ENCODE assay signal across 38 cellular contexts in genomic region chr12:116128779-116129178, GRCh38.
"Had no signal": no experiment of that assay in that cellular context is flagged by ENCODE, and none has a peak within 500 bp of the region (broad histone marks: within the 10 kb centered on the region; RNA-seq: fewer than 3 reads in every experiment).

No MANE protein-coding gene starts in this region.

- H3K36me3 ChIP-seq: adrenal gland, brain microvascular endothelial cell, breast epithelium had no signal

- DNase-seq: activated B cell treated with CpG ODN at 0.5 μM for 24 hours; activated CD4-positive, alpha-beta memory T cell treated with anti-CD3 and anti-CD28 coated beads for 36 hours; activated CD4-positive, alpha-beta T cell treated with anti-CD3 and anti-CD28 coated beads for 4 hours; activated CD4-positive, alpha-beta T cell treated with anti-CD3 and anti-CD28 coated beads, Interleukin-2, amount 10 ng/mL, durations not matched to agents 24 days and 14 days; activated CD4-positive, alpha-beta T cell treated with anti-CD3 and anti-CD28 coated beads, Interleukin-2, amount 50 U/mL, for 1 hour; activated CD4-positive, alpha-beta T cell treated with anti-CD3 and anti-CD28 coated beads, Interleukin-2, amount 50 U/mL, for 4 hours; activated CD4-positive, CD25-positive, alpha-beta regulatory T cell treated with anti-CD3 and anti-CD28 coated beads, Interleukin-2, amount 50 U/mL, for 72 hours; activated CD8-positive, alpha-beta memory T cell treated with anti-CD3 and anti-CD28 coated beads, Interleukin-2, amount 50 U/mL, for 4 hours; activated CD8-positive, alpha-beta T cell treated with anti-CD3 and anti-CD28 coated beads for 36 hours; activated effector memory CD4-positive, alpha-beta T cell treated with anti-CD3 and anti-CD28 coated beads, Interleukin-2, amount 50 U/mL, for 16 hours; activated gamma-delta T cell treated with Interleukin-2 at 50 U/mL for 16 hours; activated naive CD4-positive, alpha-beta T cell; activated naive CD4-positive, alpha-beta T cell treated with anti-CD3 and anti-CD28 coated beads for 36 hours; activated naive CD4-positive, alpha-beta T cell treated with anti-CD3 and anti-CD28 coated beads, Interleukin-2, amount 50 U/mL, for 16 hours; activated naive CD8-positive, alpha-beta T cell treated with anti-CD3 and anti-CD28 coated beads for 36 hours; activated T-cell treated with anti-CD3 and anti-CD28 coated beads for 4 hours; activated T-cell treated with anti-CD3 and anti-CD28 coated beads, Interleukin-2, amount 50 U/mL, for 1 hour; activated T-cell treated with anti-CD3 and anti-CD28 coated beads, Interleukin-2, amount 50 U/mL, for 4 hours; activated T-cell treated with anti-CD3 and anti-CD28 coated beads, Interleukin-2, amount 50 U/mL, for 72 hours; adrenal gland; amniotic stem cell; aorta; body of pancreas; brain microvascular endothelial cell; caudate nucleus; cerebellar nuclear complex; T-helper 1 cell; T-helper 2 cell; T-helper 9 cell had no signal

- H3K27ac ChIP-seq: adrenal gland, body of pancreas, brain microvascular endothelial cell, breast epithelium had no signal

- H3K9me3 ChIP-seq: adrenal gland, body of pancreas, breast epithelium had no signal

- H3K4me3 Mint-ChIP-seq: activated B cell treated with CpG ODN at 0.5 μM for 24 hours; activated CD4-positive, alpha-beta memory T cell treated with anti-CD3 and anti-CD28 coated beads for 36 hours; activated CD4-positive, alpha-beta T cell treated with anti-CD3 and anti-CD28 coated beads, Interleukin-2, amount 10 ng/mL, durations not matched to agents 24 days and 14 days; activated CD8-positive, alpha-beta T cell treated with anti-CD3 and anti-CD28 coated beads for 36 hours; activated naive CD4-positive, alpha-beta T cell treated with anti-CD3 and anti-CD28 coated beads for 36 hours; activated naive CD8-positive, alpha-beta T cell treated with anti-CD3 and anti-CD28 coated beads for 36 hours; activated T-cell treated with anti-CD3 and anti-CD28 coated beads, Interleukin-2, amount 50 U/mL, for 4 hours; activated T-cell treated with anti-CD3 and anti-CD28 coated beads, Interleukin-2, amount 50 U/mL, for 72 hours; activated T-helper 1 cell treated with anti-CD3 and anti-CD28 coated beads, Interleukin-12 subunit alpha, Interleukin-12 subunit beta, Interleukin-2, Interleukin-4 antibody, amounts not matched to agents 30 ng/mL and 10 ng/mL and 1 ng/mL, durations not matched to agents 14 hours and 24 hours and 36 hours; activated T-helper 17 cell treated with anti-CD3 and anti-CD28 coated beads, Interleukin-2, amount 50 U/mL, for 72 hours; central memory CD8-positive, alpha-beta T cell; T-helper 1 cell treated with Interleukin-12 subunit alpha and Interleukin-12 subunit beta and Interleukin-4 antibody, amounts not matched to agents 30 μg/mL and 1 μg/mL, for 36 hours; T-helper 2 cell treated with Interferon-gamma antibody and Interleukin-4, amounts not matched to agents 5 μg/mL and 100 μg/mL, for 36 hours had no signal

- H3K27me3 ChIP-seq: adrenal gland, body of pancreas, brain microvascular endothelial cell, breast epithelium had no signal

- H3K27ac Mint-ChIP-seq: activated B cell treated with CpG ODN at 0.5 μM for 24 hours; activated CD4-positive, alpha-beta memory T cell treated with anti-CD3 and anti-CD28 coated beads for 36 hours; activated CD4-positive, alpha-beta T cell treated with anti-CD3 and anti-CD28 coated beads, Interleukin-2, amount 10 ng/mL, durations not matched to agents 24 days and 14 days; activated CD8-positive, alpha-beta T cell treated with anti-CD3 and anti-CD28 coated beads for 36 hours; activated naive CD4-positive, alpha-beta T cell treated with anti-CD3 and anti-CD28 coated beads for 36 hours; activated naive CD8-positive, alpha-beta T cell treated with anti-CD3 and anti-CD28 coated beads for 36 hours; activated T-cell treated with anti-CD3 and anti-CD28 coated beads, Interleukin-2, amount 50 U/mL, for 72 hours; activated T-helper 1 cell treated with anti-CD3 and anti-CD28 coated beads, Interleukin-12 subunit alpha, Interleukin-12 subunit beta, Interleukin-2, Interleukin-4 antibody, amounts not matched to agents 30 ng/mL and 10 ng/mL and 1 ng/mL, durations not matched to agents 14 hours and 24 hours and 36 hours; activated T-helper 17 cell treated with anti-CD3 and anti-CD28 coated beads, Interleukin-2, amount 50 U/mL, for 72 hours; T-helper 1 cell treated with Interleukin-12 subunit alpha and Interleukin-12 subunit beta and Interleukin-4 antibody, amounts not matched to agents 30 μg/mL and 1 μg/mL, for 36 hours; T-helper 2 cell treated with Interferon-gamma antibody and Interleukin-4, amounts not matched to agents 5 μg/mL and 100 μg/mL, for 36 hours had no signal

- H3K36me3 Mint-ChIP-seq: activated CD4-positive, alpha-beta memory T cell treated with anti-CD3 and anti-CD28 coated beads for 36 hours; activated naive CD4-positive, alpha-beta T cell treated with anti-CD3 and anti-CD28 coated beads, Interleukin-2, amount 50 U/mL, for 72 hours had no signal

- H3K9me3 Mint-ChIP-seq: activated B cell treated with CpG ODN at 0.5 μM for 24 hours; activated CD4-positive, alpha-beta memory T cell treated with anti-CD3 and anti-CD28 coated beads for 36 hours; activated CD4-positive, alpha-beta T cell treated with anti-CD3 and anti-CD28 coated beads, Interleukin-2, amount 10 ng/mL, durations not matched to agents 24 days and 14 days; activated CD8-positive, alpha-beta T cell treated with anti-CD3 and anti-CD28 coated beads for 36 hours; activated naive CD4-positive, alpha-beta T cell treated with anti-CD3 and anti-CD28 coated beads for 36 hours; activated naive CD4-positive, alpha-beta T cell treated with anti-CD3 and anti-CD28 coated beads, Interleukin-2, amount 50 U/mL, for 72 hours; activated naive CD8-positive, alpha-beta T cell treated with anti-CD3 and anti-CD28 coated beads for 36 hours; activated T-cell treated with anti-CD3 and anti-CD28 coated beads, Interleukin-2, amount 50 U/mL, for 4 hours; activated T-cell treated with anti-CD3 and anti-CD28 coated beads, Interleukin-2, amount 50 U/mL, for 72 hours; activated T-helper 1 cell treated with anti-CD3 and anti-CD28 coated beads, Interleukin-12 subunit alpha, Interleukin-12 subunit beta, Interleukin-2, Interleukin-4 antibody, amounts not matched to agents 30 ng/mL and 10 ng/mL and 1 ng/mL, durations not matched to agents 14 hours and 24 hours and 36 hours; activated T-helper 17 cell treated with anti-CD3 and anti-CD28 coated beads, Interleukin-2, amount 50 U/mL, for 72 hours; central memory CD8-positive, alpha-beta T cell; T-helper 1 cell treated with Interleukin-12 subunit alpha and Interleukin-12 subunit beta and Interleukin-4 antibody, amounts not matched to agents 30 μg/mL and 1 μg/mL, for 36 hours; T-helper 2 cell treated with Interferon-gamma antibody and Interleukin-4, amounts not matched to agents 5 μg/mL and 100 μg/mL, for 36 hours had no signal

- ATAC-seq: activated CD8-positive, alpha-beta T cell treated with anti-CD3 and anti-CD28 coated beads for 36 hours; activated naive CD4-positive, alpha-beta T cell treated with anti-CD3 and anti-CD28 coated beads, Interleukin-2, amount 50 U/mL, for 72 hours; activated T-cell treated with anti-CD3 and anti-CD28 coated beads, Interleukin-2, amount 50 U/mL, for 4 hours; activated T-cell treated with anti-CD3 and anti-CD28 coated beads, Interleukin-2, amount 50 U/mL, for 72 hours; activated T-helper 17 cell treated with anti-CD3 and anti-CD28 coated beads, Interleukin-2, amount 50 U/mL, for 72 hours; body of pancreas had no signal

- H3K27me3 Mint-ChIP-seq: activated B cell treated with CpG ODN at 0.5 μM for 24 hours; activated CD4-positive, alpha-beta memory T cell treated with anti-CD3 and anti-CD28 coated beads for 36 hours; activated CD4-positive, alpha-beta T cell treated with anti-CD3 and anti-CD28 coated beads, Interleukin-2, amount 10 ng/mL, durations not matched to agents 24 days and 14 days; activated CD8-positive, alpha-beta T cell treated with anti-CD3 and anti-CD28 coated beads for 36 hours; activated naive CD8-positive, alpha-beta T cell treated with anti-CD3 and anti-CD28 coated beads for 36 hours; activated T-helper 17 cell treated with anti-CD3 and anti-CD28 coated beads, Interleukin-2, amount 50 U/mL, for 72 hours; central memory CD8-positive, alpha-beta T cell had no signal

- H3K4me3 ChIP-seq: adrenal gland, body of pancreas, breast epithelium had no signal

- FAIRE-seq: astrocyte, TTC549 had no signal
